ENCODE assay signal across 1 cellular context in genomic region chr3:110749006-110749405, GRCh38.
TF ChIP-seq lines count a peak whose summit lies in the region.

No MANE protein-coding gene starts in this region.

TF ChIP-seq in WTC11, 78 proteins besides CTCF, POLR2A, EP300 and RAD21 (continued from another document):
- TF ChIP-seq AFF4 (CRISPR knock-in tag; IDR thresholded peaks at IDR 0.05; ENCODE audit: borderline replicate concordance) (no peak), RORB (CRISPR knock-in tag; IDR thresholded peaks at IDR 0.05) (no peak)
